In genomic region chr6:90891338-90891715, GRCh38 we compare ENCODE assay signal across 20 cellular contexts.
A peak's percentile ranks its signal among the peaks of the same experiment; 100 is the strongest.
DNase-seq lines count a peak whose midpoint lies in the region; TF ChIP-seq lines count a peak whose summit lies in the region.
"Had no signal": no experiment of that assay in that cellular context is flagged by ENCODE, and none has a peak within 500 bp of the region (broad histone marks: within the 10 kb centered on the region; RNA-seq: fewer than 3 reads in every experiment).

No MANE protein-coding gene starts in this region.

- TF ChIP-seq POLR2A in spleen (IDR thresholded peaks at IDR 0.05), result no peak
- no peak for TF ChIP-seq POLR2A in Peyer's patch (IDR thresholded peaks at IDR 0.05)

- H3K27ac ChIP-seq in HUES48 (ENCODE audit: low read depth, low read length), result peak overlapping the region; percentile 8
- peak overlapping the region; percentile 46 for H3K27ac ChIP-seq in caudate nucleus (ENCODE audit: low read depth, low read length)
- peak overlapping the region; percentile 84 for H3K27ac ChIP-seq in neural cell (ENCODE audit: low read length)
- peak overlapping the region in 5 of 8 donors; percentile 2 to 48 (median 43) for H3K27ac ChIP-seq in spleen
- no peak overlapping the region for H3K27ac ChIP-seq in Peyer's patch
- H3K27ac ChIP-seq: C4-2B, SJCRH30 had no signal

- H3K9ac ChIP-seq in HUES48 (ENCODE audit: low read depth, low read length) (no peak overlapping the region), neural cell (ENCODE audit: low read length) (peak overlapping the region; percentile 59)

- H2AFZ ChIP-seq in neural cell (ENCODE audit: low read depth, low read length), result no peak overlapping the region

- no peak for TF ChIP-seq CTCF in neural cell (IDR thresholded peaks at IDR 0.05; ENCODE audit: poor library complexity, severe bottlenecking)
- no peak for TF ChIP-seq CTCF in spleen (IDR thresholded peaks at IDR 0.05 in 8 of 11, conservative IDR thresholded peaks at IDR 0.05 in 3 of 11)
- TF ChIP-seq CTCF in Peyer's patch (IDR thresholded peaks at IDR 0.05), result no peak

- peak in 21 of 61 donors; percentile 5 to 59 (median 24) for DNase-seq in caudate nucleus (lab: John Stamatoyannopoulos, UW)
- no peak for DNase-seq in spleen
- no peak for DNase-seq in Kasumi-1 (lab: John Stamatoyannopoulos, UW)
- no peak for DNase-seq in Peyer's patch
- DNase-seq in stimulated activated CD4-positive, alpha-beta T cell treated with anti-CD3 and anti-CD28 coated beads, Interleukin-4, amount 100 ng/mL, for 1 hour, result no peak
- DNase-seq: Caco-2; CD8-positive, alpha-beta T cell; KBM-7; MM.1S; NCI-H1417; NCI-H1694 treated with DMSO at 0.1 percent for 48 hours; NCI-H2081; NCI-H2171; NCI-H345; NCI-H510A treated with DMSO at 0.1 percent for 48 hours; NCI-H748 treated with DMSO at 0.1 percent for 48 hours; SJCRH30 had no signal

- peak overlapping the region; percentile 58 for H3K4me2 ChIP-seq in neural cell (ENCODE audit: low read length)

- peak; percentile 6 for TF ChIP-seq RAD21 in neural cell (conservative IDR thresholded peaks at IDR 0.05)

- intact Hi-C loops in spleen (cut with DNase I; ENCODE audit: low total_unique reads), result no loop called here

- H3K9me3 ChIP-seq in HUES48 (ENCODE audit: control insufficient read depth, insufficient read depth, low read length) (no peaks in the 10 kb centered on the region), neural cell (ENCODE audit: low read length) (no peaks in the 10 kb centered on the region), spleen (no peaks in the 10 kb centered on the region), Peyer's patch (no peaks in the 10 kb centered on the region)
- H3K9me3 ChIP-seq: Caco-2, SJCRH30 had no signal

- H3K4me1 ChIP-seq in HUES48 (ENCODE audit: control insufficient read depth, insufficient read depth, low read length) (peaks cover 19% of the 10 kb centered on the region), spleen (peaks cover 0 to 14% (median 2%) of the 10 kb centered on the region in 6 donors), Peyer's patch (no peaks in the 10 kb centered on the region)
- H3K4me1 ChIP-seq: Caco-2, SJCRH30 had no signal

- no peaks in the 10 kb centered on the region for H3K36me3 ChIP-seq in HUES48 (ENCODE audit: control insufficient read depth, insufficient read depth, low read length)
- H3K36me3 ChIP-seq in neural cell (ENCODE audit: insufficient read depth, low read length), result no peaks in the 10 kb centered on the region
- H3K36me3 ChIP-seq in spleen, result no peaks in the 10 kb centered on the region
- H3K36me3 ChIP-seq in Peyer's patch, result no peaks in the 10 kb centered on the region
- H3K36me3 ChIP-seq: SJCRH30 had no signal

- no peaks in the 10 kb centered on the region for H3F3A ChIP-seq in neural cell (ENCODE audit: insufficient read depth, low read length, poor library complexity, severe bottlenecking)

- H3K4me3 ChIP-seq in HUES48 (ENCODE audit: low read depth, low read length) (no peak overlapping the region), neural cell (ENCODE audit: low read length) (peak overlapping the region; percentile 51), spleen (no peak overlapping the region), Peyer's patch (no peak overlapping the region)
- H3K4me3 ChIP-seq: SJCRH30 had no signal

- 64 to 79% (median 75%) methylated on average over 5 of the region's 5 CpGs for WGBS in spleen, 5 donors

- H3K79me2 ChIP-seq in neural cell (replicated peaks; ENCODE audit: insufficient read depth, low read length), result no peaks in the 10 kb centered on the region

- no peaks in the 10 kb centered on the region for H4K20me1 ChIP-seq in neural cell (ENCODE audit: insufficient read depth)

- peak; percentile 48 for TF ChIP-seq EP300 in neural cell (conservative IDR thresholded peaks at IDR 0.05; ENCODE audit: poor library complexity, severe bottlenecking)

- no peaks in the 10 kb centered on the region; the same call in 1 of the 2 replicates for H3K27me3 ChIP-seq in HUES48 (ENCODE audit: control insufficient read depth, insufficient read depth, low read length)
- no peaks in the 10 kb centered on the region for H3K27me3 ChIP-seq in neural cell (ENCODE audit: insufficient read depth, low read depth, low read length)
- no peaks in the 10 kb centered on the region for H3K27me3 ChIP-seq in spleen (replicated peaks in 1 of 7)
- H3K27me3 ChIP-seq in Peyer's patch, result no peaks in the 10 kb centered on the region
- H3K27me3 ChIP-seq: SJCRH30 had no signal

- H3K9me2 ChIP-seq in neural cell (ENCODE audit: insufficient read depth, low read length), result no peaks in the 10 kb centered on the region

TF ChIP-seq in neural cell, 6 proteins besides CTCF, POLR2A, EP300 and RAD21:
- peak; percentile 58 for TF ChIP-seq MXI1 (conservative IDR thresholded peaks at IDR 0.05; ENCODE audit: poor library complexity, severe bottlenecking)
- TF ChIP-seq TAF1 (IDR thresholded peaks at IDR 0.05; ENCODE audit: low read depth), result no peak
- TF ChIP-seq REST (IDR thresholded peaks at IDR 0.05; ENCODE audit: borderline replicate concordance), result no peak
- TF ChIP-seq SMC3 (conservative IDR thresholded peaks at IDR 0.05; ENCODE audit: poor library complexity), result no peak

Comparison
In these comparisons a context has a peak if more than half of its experiments do, and no peak if none do; other contexts are left out.
1. H3K27ac ChIP-seq: peak in HUES48 (single experiment), caudate nucleus (single experiment), neural cell (single experiment) and spleen (5 of 8); none in Peyer's patch (0 of 4).